7 cellular contexts compared by ENCODE assay signal in the genomic region with DNA sequence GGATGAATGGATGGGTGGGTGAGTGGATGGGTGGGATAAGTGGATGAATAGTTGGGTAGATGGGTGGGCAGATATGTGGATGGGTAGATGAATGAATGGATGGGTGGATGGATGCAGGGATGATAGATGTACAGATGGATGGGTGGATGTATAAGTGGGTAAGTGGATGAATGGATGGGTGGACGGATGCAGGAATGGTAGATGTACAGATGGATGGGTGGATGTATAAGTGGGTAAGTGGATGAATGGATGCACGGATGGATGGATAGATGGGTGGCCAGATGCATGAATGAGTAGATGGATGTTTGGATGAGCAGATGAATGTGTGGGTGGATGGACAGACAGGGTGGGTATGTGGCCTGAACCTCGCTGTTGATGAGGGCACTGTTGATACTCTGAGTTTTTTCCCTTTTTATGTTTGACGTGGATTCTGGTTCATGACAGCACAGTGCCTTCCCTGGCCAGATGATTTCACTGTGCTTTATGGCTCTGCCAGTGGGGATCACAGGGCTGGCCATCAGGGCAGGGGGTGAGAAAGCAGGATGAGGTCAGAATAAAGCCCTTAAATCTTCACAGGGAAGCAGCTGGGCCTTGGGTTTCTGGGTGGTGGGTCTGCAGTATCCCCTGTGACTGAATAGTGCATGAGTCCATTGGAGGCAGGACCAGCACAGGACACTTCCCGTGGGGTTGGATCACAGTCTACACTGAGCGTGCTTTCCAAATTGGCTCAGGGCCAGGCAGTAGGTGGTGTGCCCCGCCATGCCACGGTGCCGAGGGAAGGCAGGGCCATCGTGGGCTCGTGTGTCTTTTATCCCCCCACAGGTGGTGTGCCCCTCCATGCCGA.
A peak's percentile ranks its signal among the peaks of the same experiment; 100 is the strongest.
DNase-seq lines count a peak whose midpoint lies in the region; ATAC-seq and TF ChIP-seq lines count a peak whose summit lies in the region.
"Not testable (repeated sequence)": the region's sequence is repeated elsewhere in the genome, so short reads cannot be mapped to it uniquely, and the experiment has no call there.

No MANE protein-coding gene starts in this region.

- not testable (repeated sequence) for H3K4me3 ChIP-seq in IMR-90 (ENCODE audit: insufficient read depth, low read depth, low read length)

- not testable (repeated sequence) for H3K36me3 Mint-ChIP-seq in chondrocyte (ENCODE audit: low read depth); natural killer cell treated with Interleukin-12 subunit alpha and Interleukin-12 subunit beta and Interleukin-15 and Interleukin-18, amount 100 ng/mL, for 72 hours; stimulated activated effector memory CD8-positive, alpha-beta T cell treated with anti-CD3 and anti-CD28 coated beads, Interleukin-12 subunit alpha, Interleukin-12 subunit beta, amount 100 ng/mL, for 72 hours

- H2AK9ac ChIP-seq in IMR-90 (replicated peaks; ENCODE audit: low read depth, low read length, poor library complexity) = not testable (repeated sequence)

- peak overlapping the region; percentile 32; the same call in 1 of the 2 replicates for H4K91ac ChIP-seq in IMR-90 (ENCODE audit: insufficient read depth, low read depth, low read length)

- not testable (repeated sequence) for H2AFZ ChIP-seq in IMR-90 (replicated peaks; ENCODE audit: low read length, poor library complexity)

- H3K56ac ChIP-seq in IMR-90 (ENCODE audit: extremely low read depth, insufficient read depth, low read length) = not testable (repeated sequence)

- H3K18ac ChIP-seq in IMR-90 (ENCODE audit: low read depth, low read length) = peak overlapping the region; percentile 34; the same call in 1 of the 2 replicates

- H3K4me1 Mint-ChIP-seq in chondrocyte (ENCODE audit: low read depth); natural killer cell treated with Interleukin-12 subunit alpha and Interleukin-12 subunit beta and Interleukin-15 and Interleukin-18, amount 100 ng/mL, for 72 hours (ENCODE audit: low read depth in 2 of 2); stimulated activated effector memory CD8-positive, alpha-beta T cell treated with anti-CD3 and anti-CD28 coated beads, Interleukin-12 subunit alpha, Interleukin-12 subunit beta, amount 100 ng/mL, for 72 hours: not testable (repeated sequence)

- not testable (repeated sequence) for H3K4ac ChIP-seq in IMR-90 (ENCODE audit: low read depth, low read length)

- H3K9me3 Mint-ChIP-seq in chondrocyte (ENCODE audit: low read depth); natural killer cell treated with Interleukin-12 subunit alpha and Interleukin-12 subunit beta and Interleukin-15 and Interleukin-18, amount 100 ng/mL, for 72 hours; stimulated activated effector memory CD8-positive, alpha-beta T cell treated with anti-CD3 and anti-CD28 coated beads, Interleukin-12 subunit alpha, Interleukin-12 subunit beta, amount 100 ng/mL, for 72 hours: not testable (repeated sequence)

- H4K5ac ChIP-seq in IMR-90 (ENCODE audit: low read depth, low read length) = not testable (repeated sequence)

- H3K4me3 Mint-ChIP-seq in chondrocyte (ENCODE audit: unreplicated experiment); natural killer cell treated with Interleukin-12 subunit alpha and Interleukin-12 subunit beta and Interleukin-15 and Interleukin-18, amount 100 ng/mL, for 72 hours; stimulated activated effector memory CD8-positive, alpha-beta T cell treated with anti-CD3 and anti-CD28 coated beads, Interleukin-12 subunit alpha, Interleukin-12 subunit beta, amount 100 ng/mL, for 72 hours: not testable (repeated sequence)

- not testable (repeated sequence) for DNase-seq in IMR-90; natural killer cell treated with Interleukin-12 subunit alpha and Interleukin-12 subunit beta and Interleukin-15 and Interleukin-18, amount 100 ng/mL, for 72 hours (ENCODE audit: low spot score); stimulated activated effector memory CD8-positive, alpha-beta T cell treated with anti-CD3 and anti-CD28 coated beads, Interleukin-12 subunit alpha, Interleukin-12 subunit beta, amount 100 ng/mL, for 72 hours (ENCODE audit: low spot score in 2 of 2)
- DNase-seq in chondrocyte (ENCODE audit: low spot score) = peak; percentile 58
- peak; percentile 16 for DNase-seq in islet precursor cell
- DNase-seq in retina = peak; percentile 0
- DNase-seq in ureter (ENCODE audit: low spot score) = peak; percentile 40

- 88% methylated on average over 6 of the region's 12 CpGs; no CpG with 5 or more reads in 1 of the 2 experiments for WGBS in IMR-90 (ENCODE audit: extremely low coverage in 2 of 2, insufficient read length in 1 of 2), 2 experiments

- in situ Hi-C loops in IMR-90 (cut with MboI; ENCODE audit: low sequenced_read_pairs) = not testable (repeated sequence)

- not testable (repeated sequence) for H3K9me3 ChIP-seq in IMR-90 (ENCODE audit: control insufficient read depth, insufficient read depth, low read length)

- H3K27me3 Mint-ChIP-seq in chondrocyte (ENCODE audit: low read depth) = not testable (repeated sequence)
- H3K27me3 Mint-ChIP-seq in natural killer cell treated with Interleukin-12 subunit alpha and Interleukin-12 subunit beta and Interleukin-15 and Interleukin-18, amount 100 ng/mL, for 72 hours = peaks cover 13 to 19% of the 10 kb centered on the region in 2 donors

- not testable (repeated sequence) for TF ChIP-seq CTCF in IMR-90 (conservative IDR thresholded peaks at IDR 0.05; ENCODE audit: low read depth, low read length); chondrocyte (IDR thresholded peaks at IDR 0.05)

- H3K9ac ChIP-seq in IMR-90 (ENCODE audit: low read depth, low read length) = not testable (repeated sequence)

- peak overlapping the region; percentile 23; the same call in 1 of the 2 replicates for H2BK120ac ChIP-seq in IMR-90 (ENCODE audit: low read depth, low read length)

- not testable (repeated sequence) for H3K79me1 ChIP-seq in IMR-90 (ENCODE audit: low read depth in 1 of 2, low read length in 2 of 2)

- H2BK15ac ChIP-seq in IMR-90 (ENCODE audit: low read depth, low read length) = peak overlapping the region; percentile 53; the same call in 2 of the 3 replicates

- H3K27me3 ChIP-seq in IMR-90 (ENCODE audit: control insufficient read depth, insufficient read depth, low read length) = not testable (repeated sequence)

- TF ChIP-seq RAD21 in IMR-90 (IDR thresholded peaks at IDR 0.05; ENCODE audit: low read length) = not testable (repeated sequence)

- not testable (repeated sequence) for H3K36me3 ChIP-seq in IMR-90 (ENCODE audit: control insufficient read depth, insufficient read depth, low read length)

- not testable (repeated sequence) for ATAC-seq in IMR-90 (ENCODE audit: low read depth)
- ATAC-seq in natural killer cell treated with Interleukin-12 subunit alpha and Interleukin-12 subunit beta and Interleukin-15 and Interleukin-18, amount 100 ng/mL, for 72 hours = peak; percentile 17 to 29
- peak; percentile 39 for ATAC-seq in stimulated activated effector memory CD8-positive, alpha-beta T cell treated with anti-CD3 and anti-CD28 coated beads, Interleukin-12 subunit alpha, Interleukin-12 subunit beta, amount 100 ng/mL, for 72 hours

- H3K27ac Mint-ChIP-seq in chondrocyte (ENCODE audit: unreplicated experiment); natural killer cell treated with Interleukin-12 subunit alpha and Interleukin-12 subunit beta and Interleukin-15 and Interleukin-18, amount 100 ng/mL, for 72 hours; stimulated activated effector memory CD8-positive, alpha-beta T cell treated with anti-CD3 and anti-CD28 coated beads, Interleukin-12 subunit alpha, Interleukin-12 subunit beta, amount 100 ng/mL, for 72 hours: not testable (repeated sequence)

- 0 out of 2 replicates have a peak overlapping the region, but pooled peaks have one; percentile 45 for H2BK20ac ChIP-seq in IMR-90 (ENCODE audit: low read depth, low read length)

- not testable (repeated sequence) for H3K9me1 ChIP-seq in IMR-90 (ENCODE audit: insufficient read depth, low read length)

- not testable (repeated sequence) for H3K27ac ChIP-seq in IMR-90 (ENCODE audit: insufficient read depth, low read length)

- H3K23ac ChIP-seq in IMR-90 (ENCODE audit: low read depth, low read length) = not testable (repeated sequence)

- peak overlapping the region; percentile 70 for H2BK5ac ChIP-seq in IMR-90 (ENCODE audit: low read depth, low read length, poor library complexity, severe bottlenecking)

- not testable (repeated sequence) for H3K4me2 ChIP-seq in IMR-90 (ENCODE audit: low read depth, low read length)

- dilution Hi-C loops in IMR-90 (cut with HindIII; ENCODE audit: low sequenced_read_pairs, unreplicated experiment) = not testable (repeated sequence)

- H4K20me1 ChIP-seq in IMR-90 (ENCODE audit: insufficient read depth, low read length) = not testable (repeated sequence)

- TF ChIP-seq POLR2A in IMR-90 (IDR thresholded peaks at IDR 0.05; ENCODE audit: low read depth, low read length) = not testable (repeated sequence)

- H3K14ac ChIP-seq in IMR-90 (replicated peaks; ENCODE audit: low read depth, low read length) = not testable (repeated sequence)

- peak overlapping the region; percentile 81 for H2AK5ac ChIP-seq in IMR-90 (ENCODE audit: low read depth, low read length)

- POLR2A ChIA-PET in IMR-90 (lab: Charles Lee; ENCODE audit: unreplicated experiment) = not testable (repeated sequence)

- H4K8ac ChIP-seq in IMR-90 (ENCODE audit: low read depth in 2 of 2, low read length in 2 of 2) = peak overlapping the region in 1 of 2 experiments; percentile 42; a peak in 1 of 4 replicates

- intact Hi-C loops in IMR-90 (cut with micrococcal nuclease) = not testable (repeated sequence)

- peaks cover 18% of the 10 kb centered on the region for H3K4me1 ChIP-seq in IMR-90 (ENCODE audit: control insufficient read depth, insufficient read depth, low read length)

- CTCF ChIA-PET in IMR-90 (lab: Yijun Ruan, JAX) = not testable (repeated sequence)

- not testable (repeated sequence) for BruUV-seq in IMR-90 (replicated peaks; lab: Mats Ljungman, UMichigan)
